1 cellular context compared by ENCODE assay signal in the genomic region with DNA sequence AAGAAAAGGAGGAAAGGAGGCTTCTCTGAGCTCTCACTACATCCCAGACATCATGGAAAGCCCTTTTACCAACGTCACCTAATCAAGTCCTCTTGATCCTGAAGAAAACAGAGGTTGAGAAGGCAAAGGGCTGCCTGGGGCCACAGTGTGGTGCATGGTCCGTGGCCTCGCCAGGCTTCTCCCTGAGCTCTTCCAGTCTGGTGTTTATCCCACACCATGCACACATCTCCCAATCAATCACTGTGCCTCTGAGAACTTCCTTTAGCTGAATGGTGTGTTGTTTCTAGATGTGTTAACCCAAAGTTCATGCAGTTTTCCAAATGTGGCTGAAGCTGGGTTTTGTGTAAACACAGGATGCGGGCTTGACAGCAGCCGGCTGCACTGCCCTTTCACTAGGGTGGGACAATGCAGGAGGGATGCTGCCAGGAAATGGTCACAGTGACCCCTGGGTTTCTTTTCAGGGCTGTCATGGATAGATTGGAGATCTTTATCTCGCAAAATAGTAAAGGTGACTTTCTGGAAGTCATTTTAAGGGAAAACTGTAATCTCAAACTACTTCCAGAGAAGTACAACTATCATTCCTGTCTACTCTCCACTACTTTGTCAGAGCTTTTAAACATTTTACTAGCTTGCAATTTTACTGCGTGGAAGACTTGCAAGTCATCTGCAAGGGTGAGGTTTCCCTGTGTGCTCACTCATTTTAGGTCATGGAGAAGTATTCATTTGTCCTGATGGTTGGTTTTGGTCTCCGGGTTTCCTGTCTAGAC.
A peak's percentile ranks its signal among the peaks of the same experiment; 100 is the strongest.
TF ChIP-seq lines count a peak whose summit lies in the region.

No MANE protein-coding gene starts in this region.

TF ChIP-seq in HepG2, 621 proteins besides CTCF, POLR2A, EP300 and RAD21 (continued from another document and continues in another):
- TF ChIP-seq, protein P1, sequence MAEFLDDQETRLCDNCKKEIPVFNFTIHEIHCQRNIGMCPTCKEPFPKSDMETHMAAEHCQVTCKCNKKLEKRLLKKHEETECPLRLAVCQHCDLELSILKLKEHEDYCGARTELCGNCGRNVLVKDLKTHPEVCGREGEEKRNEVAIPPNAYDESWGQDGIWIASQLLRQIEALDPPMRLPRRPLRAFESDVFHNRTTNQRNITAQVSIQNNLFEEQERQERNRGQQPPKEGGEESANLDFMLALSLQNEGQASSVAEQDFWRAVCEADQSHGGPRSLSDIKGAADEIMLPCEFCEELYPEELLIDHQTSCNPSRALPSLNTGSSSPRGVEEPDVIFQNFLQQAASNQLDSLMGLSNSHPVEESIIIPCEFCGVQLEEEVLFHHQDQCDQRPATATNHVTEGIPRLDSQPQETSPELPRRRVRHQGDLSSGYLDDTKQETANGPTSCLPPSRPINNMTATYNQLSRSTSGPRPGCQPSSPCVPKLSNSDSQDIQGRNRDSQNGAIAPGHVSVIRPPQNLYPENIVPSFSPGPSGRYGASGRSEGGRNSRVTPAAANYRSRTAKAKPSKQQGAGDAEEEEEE (CRISPR knock-in tag; IDR thresholded peaks at IDR 0.05; ENCODE audit: borderline replicate concordance) = no peak
- TF ChIP-seq ZNF563 (CRISPR knock-in tag; IDR thresholded peaks at IDR 0.05) = peak; percentile 63; the same call in 1 of the 2 replicates
- TF ChIP-seq SRF (IDR thresholded peaks at IDR 0.05; ENCODE audit: low read depth, low read length) = peak; percentile 89
- TF ChIP-seq ZFX (CRISPR knock-in tag; IDR thresholded peaks at IDR 0.05; ENCODE audit: low read depth) = peak; percentile 73
- no peak for TF ChIP-seq THYN1 (CRISPR knock-in tag; IDR thresholded peaks at IDR 0.05; ENCODE audit: borderline replicate concordance, low read depth)
- TF ChIP-seq IRX3 (CRISPR knock-in tag; IDR thresholded peaks at IDR 0.05; ENCODE audit: borderline replicate concordance, low read depth) = no peak; the same call in 1 of the 2 replicates
- TF ChIP-seq MTF1 (CRISPR knock-in tag; IDR thresholded peaks at IDR 0.05) = peak; percentile 97
- no peak for TF ChIP-seq REXO4 (CRISPR knock-in tag; IDR thresholded peaks at IDR 0.05; ENCODE audit: borderline replicate concordance)
- TF ChIP-seq RORA (CRISPR knock-in tag; IDR thresholded peaks at IDR 0.05) = no peak
- TF ChIP-seq, protein P2, sequence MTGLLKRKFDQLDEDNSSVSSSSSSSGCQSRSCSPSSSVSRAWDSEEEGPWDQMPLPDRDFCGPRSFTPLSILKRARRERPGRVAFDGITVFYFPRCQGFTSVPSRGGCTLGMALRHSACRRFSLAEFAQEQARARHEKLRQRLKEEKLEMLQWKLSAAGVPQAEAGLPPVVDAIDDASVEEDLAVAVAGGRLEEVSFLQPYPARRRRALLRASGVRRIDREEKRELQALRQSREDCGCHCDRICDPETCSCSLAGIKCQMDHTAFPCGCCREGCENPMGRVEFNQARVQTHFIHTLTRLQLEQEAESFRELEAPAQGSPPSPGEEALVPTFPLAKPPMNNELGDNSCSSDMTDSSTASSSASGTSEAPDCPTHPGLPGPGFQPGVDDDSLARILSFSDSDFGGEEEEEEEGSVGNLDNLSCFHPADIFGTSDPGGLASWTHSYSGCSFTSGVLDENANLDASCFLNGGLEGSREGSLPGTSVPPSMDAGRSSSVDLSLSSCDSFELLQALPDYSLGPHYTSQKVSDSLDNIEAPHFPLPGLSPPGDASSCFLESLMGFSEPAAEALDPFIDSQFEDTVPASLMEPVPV (CRISPR knock-in tag; IDR thresholded peaks at IDR 0.05) = peak; percentile 81; the same call in 1 of the 2 replicates
- TF ChIP-seq, protein P3, sequence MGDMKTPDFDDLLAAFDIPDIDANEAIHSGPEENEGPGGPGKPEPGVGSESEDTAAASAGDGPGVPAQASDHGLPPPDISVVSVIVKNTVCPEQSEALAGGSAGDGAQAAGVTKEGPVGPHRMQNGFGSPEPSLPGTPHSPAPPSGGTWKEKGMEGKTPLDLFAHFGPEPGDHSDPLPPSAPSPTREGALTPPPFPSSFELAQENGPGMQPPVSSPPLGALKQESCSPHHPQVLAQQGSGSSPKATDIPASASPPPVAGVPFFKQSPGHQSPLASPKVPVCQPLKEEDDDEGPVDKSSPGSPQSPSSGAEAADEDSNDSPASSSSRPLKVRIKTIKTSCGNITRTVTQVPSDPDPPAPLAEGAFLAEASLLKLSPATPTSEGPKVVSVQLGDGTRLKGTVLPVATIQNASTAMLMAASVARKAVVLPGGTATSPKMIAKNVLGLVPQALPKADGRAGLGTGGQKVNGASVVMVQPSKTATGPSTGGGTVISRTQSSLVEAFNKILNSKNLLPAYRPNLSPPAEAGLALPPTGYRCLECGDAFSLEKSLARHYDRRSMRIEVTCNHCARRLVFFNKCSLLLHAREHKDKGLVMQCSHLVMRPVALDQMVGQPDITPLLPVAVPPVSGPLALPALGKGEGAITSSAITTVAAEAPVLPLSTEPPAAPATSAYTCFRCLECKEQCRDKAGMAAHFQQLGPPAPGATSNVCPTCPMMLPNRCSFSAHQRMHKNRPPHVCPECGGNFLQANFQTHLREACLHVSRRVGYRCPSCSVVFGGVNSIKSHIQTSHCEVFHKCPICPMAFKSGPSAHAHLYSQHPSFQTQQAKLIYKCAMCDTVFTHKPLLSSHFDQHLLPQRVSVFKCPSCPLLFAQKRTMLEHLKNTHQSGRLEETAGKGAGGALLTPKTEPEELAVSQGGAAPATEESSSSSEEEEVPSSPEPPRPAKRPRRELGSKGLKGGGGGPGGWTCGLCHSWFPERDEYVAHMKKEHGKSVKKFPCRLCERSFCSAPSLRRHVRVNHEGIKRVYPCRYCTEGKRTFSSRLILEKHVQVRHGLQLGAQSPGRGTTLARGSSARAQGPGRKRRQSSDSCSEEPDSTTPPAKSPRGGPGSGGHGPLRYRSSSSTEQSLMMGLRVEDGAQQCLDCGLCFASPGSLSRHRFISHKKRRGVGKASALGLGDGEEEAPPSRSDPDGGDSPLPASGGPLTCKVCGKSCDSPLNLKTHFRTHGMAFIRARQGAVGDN (CRISPR knock-in tag; IDR thresholded peaks at IDR 0.05) = peak; percentile 96
- TF ChIP-seq, protein P4, sequence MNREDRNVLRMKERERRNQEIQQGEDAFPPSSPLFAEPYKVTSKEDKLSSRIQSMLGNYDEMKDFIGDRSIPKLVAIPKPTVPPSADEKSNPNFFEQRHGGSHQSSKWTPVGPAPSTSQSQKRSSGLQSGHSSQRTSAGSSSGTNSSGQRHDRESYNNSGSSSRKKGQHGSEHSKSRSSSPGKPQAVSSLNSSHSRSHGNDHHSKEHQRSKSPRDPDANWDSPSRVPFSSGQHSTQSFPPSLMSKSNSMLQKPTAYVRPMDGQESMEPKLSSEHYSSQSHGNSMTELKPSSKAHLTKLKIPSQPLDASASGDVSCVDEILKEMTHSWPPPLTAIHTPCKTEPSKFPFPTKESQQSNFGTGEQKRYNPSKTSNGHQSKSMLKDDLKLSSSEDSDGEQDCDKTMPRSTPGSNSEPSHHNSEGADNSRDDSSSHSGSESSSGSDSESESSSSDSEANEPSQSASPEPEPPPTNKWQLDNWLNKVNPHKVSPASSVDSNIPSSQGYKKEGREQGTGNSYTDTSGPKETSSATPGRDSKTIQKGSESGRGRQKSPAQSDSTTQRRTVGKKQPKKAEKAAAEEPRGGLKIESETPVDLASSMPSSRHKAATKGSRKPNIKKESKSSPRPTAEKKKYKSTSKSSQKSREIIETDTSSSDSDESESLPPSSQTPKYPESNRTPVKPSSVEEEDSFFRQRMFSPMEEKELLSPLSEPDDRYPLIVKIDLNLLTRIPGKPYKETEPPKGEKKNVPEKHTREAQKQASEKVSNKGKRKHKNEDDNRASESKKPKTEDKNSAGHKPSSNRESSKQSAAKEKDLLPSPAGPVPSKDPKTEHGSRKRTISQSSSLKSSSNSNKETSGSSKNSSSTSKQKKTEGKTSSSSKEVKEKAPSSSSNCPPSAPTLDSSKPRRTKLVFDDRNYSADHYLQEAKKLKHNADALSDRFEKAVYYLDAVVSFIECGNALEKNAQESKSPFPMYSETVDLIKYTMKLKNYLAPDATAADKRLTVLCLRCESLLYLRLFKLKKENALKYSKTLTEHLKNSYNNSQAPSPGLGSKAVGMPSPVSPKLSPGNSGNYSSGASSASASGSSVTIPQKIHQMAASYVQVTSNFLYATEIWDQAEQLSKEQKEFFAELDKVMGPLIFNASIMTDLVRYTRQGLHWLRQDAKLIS (CRISPR knock-in tag; IDR thresholded peaks at IDR 0.05) = peak; percentile 96
- TF ChIP-seq, protein P5, sequence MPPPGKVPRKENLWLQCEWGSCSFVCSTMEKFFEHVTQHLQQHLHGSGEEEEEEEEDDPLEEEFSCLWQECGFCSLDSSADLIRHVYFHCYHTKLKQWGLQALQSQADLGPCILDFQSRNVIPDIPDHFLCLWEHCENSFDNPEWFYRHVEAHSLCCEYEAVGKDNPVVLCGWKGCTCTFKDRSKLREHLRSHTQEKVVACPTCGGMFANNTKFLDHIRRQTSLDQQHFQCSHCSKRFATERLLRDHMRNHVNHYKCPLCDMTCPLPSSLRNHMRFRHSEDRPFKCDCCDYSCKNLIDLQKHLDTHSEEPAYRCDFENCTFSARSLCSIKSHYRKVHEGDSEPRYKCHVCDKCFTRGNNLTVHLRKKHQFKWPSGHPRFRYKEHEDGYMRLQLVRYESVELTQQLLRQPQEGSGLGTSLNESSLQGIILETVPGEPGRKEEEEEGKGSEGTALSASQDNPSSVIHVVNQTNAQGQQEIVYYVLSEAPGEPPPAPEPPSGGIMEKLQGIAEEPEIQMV (CRISPR knock-in tag; IDR thresholded peaks at IDR 0.05; ENCODE audit: low read depth) = peak; percentile 90
- TF ChIP-seq, protein P6, sequence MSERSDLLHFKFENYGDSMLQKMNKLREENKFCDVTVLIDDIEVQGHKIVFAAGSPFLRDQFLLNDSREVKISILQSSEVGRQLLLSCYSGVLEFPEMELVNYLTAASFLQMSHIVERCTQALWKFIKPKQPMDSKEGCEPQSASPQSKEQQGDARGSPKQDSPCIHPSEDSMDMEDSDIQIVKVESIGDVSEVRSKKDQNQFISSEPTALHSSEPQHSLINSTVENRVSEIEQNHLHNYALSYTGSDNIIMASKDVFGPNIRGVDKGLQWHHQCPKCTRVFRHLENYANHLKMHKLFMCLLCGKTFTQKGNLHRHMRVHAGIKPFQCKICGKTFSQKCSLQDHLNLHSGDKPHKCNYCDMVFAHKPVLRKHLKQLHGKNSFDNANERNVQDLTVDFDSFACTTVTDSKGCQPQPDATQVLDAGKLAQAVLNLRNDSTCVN (CRISPR knock-in tag; IDR thresholded peaks at IDR 0.05; ENCODE audit: borderline replicate concordance) = peak; percentile 97
- peak; percentile 78 for TF ChIP-seq ZSCAN31 (CRISPR knock-in tag; IDR thresholded peaks at IDR 0.05; ENCODE audit: low read depth)
- TF ChIP-seq NFIC (IDR thresholded peaks at IDR 0.05; ENCODE audit: low read length) = peak; percentile 82; the same call in 1 of the 2 replicates
- TF ChIP-seq, protein P7, sequence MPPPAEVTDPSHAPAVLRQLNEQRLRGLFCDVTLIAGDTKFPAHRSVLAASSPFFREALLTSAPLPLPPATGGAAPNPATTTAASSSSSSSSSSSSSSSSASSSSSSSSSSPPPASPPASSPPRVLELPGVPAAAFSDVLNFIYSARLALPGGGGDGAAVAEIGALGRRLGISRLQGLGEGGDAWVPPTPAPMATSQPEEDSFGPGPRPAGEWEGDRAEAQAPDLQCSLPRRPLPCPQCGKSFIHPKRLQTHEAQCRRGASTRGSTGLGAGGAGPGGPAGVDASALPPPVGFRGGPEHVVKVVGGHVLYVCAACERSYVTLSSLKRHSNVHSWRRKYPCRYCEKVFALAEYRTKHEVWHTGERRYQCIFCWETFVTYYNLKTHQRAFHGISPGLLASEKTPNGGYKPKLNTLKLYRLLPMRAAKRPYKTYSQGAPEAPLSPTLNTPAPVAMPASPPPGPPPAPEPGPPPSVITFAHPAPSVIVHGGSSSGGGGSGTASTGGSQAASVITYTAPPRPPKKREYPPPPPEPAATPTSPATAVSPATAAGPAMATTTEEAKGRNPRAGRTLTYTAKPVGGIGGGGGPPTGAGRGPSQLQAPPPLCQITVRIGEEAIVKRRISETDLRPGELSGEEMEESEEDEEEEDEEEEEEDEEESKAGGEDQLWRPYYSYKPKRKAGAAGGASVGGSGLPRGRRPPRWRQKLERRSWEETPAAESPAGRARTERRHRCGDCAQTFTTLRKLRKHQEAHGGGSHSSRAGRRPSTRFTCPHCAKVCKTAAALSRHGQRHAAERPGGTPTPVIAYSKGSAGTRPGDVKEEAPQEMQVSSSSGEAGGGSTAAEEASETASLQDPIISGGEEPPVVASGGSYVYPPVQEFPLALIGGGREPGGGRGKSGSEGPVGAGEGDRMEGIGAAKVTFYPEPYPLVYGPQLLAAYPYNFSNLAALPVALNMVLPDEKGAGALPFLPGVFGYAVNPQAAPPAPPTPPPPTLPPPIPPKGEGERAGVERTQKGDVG (CRISPR knock-in tag; IDR thresholded peaks at IDR 0.05; ENCODE audit: borderline replicate concordance) = peak; percentile 99
- TF ChIP-seq MYNN (CRISPR knock-in tag; IDR thresholded peaks at IDR 0.05; ENCODE audit: low read depth) = no peak
- peak; percentile 91 for TF ChIP-seq KAT8 (CRISPR knock-in tag; IDR thresholded peaks at IDR 0.05)
- TF ChIP-seq FOXA3 (CRISPR knock-in tag; IDR thresholded peaks at IDR 0.05) = peak; percentile 100
- TF ChIP-seq RNF2 (conservative IDR thresholded peaks at IDR 0.05; ENCODE audit: low read depth) = no peak
- no peak for TF ChIP-seq KLF13 (CRISPR knock-in tag; IDR thresholded peaks at IDR 0.05)
- TF ChIP-seq ZC3H13 (CRISPR knock-in tag; IDR thresholded peaks at IDR 0.05) = no peak; the same call in 1 of the 2 replicates
- TF ChIP-seq, protein P8, sequence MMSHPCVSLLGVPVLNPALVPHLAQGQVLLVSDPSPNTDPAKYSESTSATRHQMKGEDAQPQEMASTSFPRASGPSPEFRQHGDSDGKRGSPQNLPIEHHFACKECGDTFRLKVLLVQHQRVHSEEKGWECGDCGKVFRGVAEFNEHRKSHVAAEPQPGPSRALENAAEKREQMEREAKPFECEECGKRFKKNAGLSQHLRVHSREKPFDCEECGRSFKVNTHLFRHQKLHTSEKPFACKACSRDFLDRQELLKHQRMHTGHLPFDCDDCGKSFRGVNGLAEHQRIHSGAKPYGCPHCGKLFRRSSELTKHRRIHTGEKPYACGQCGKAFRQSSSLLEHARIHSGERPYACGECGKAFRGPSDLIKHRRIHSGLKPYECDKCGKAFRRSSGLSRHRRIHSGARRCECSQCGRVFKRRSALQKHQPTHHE (CRISPR knock-in tag; IDR thresholded peaks at IDR 0.05; ENCODE audit: borderline replicate concordance) = 0 out of 2 replicates have a peak, but pooled peaks have one; percentile 36
- TF ChIP-seq ZNF556 (CRISPR knock-in tag; IDR thresholded peaks at IDR 0.05; ENCODE audit: borderline replicate concordance) = peak; percentile 97
- TF ChIP-seq, protein P9, sequence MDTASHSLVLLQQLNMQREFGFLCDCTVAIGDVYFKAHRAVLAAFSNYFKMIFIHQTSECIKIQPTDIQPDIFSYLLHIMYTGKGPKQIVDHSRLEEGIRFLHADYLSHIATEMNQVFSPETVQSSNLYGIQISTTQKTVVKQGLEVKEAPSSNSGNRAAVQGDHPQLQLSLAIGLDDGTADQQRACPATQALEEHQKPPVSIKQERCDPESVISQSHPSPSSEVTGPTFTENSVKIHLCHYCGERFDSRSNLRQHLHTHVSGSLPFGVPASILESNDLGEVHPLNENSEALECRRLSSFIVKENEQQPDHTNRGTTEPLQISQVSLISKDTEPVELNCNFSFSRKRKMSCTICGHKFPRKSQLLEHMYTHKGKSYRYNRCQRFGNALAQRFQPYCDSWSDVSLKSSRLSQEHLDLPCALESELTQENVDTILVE (CRISPR knock-in tag; IDR thresholded peaks at IDR 0.05) = peak; percentile 92; the same call in 1 of the 2 replicates
- no peak for TF ChIP-seq ZNF326 (CRISPR knock-in tag; IDR thresholded peaks at IDR 0.05; ENCODE audit: borderline replicate concordance)
- peak; percentile 94 for TF ChIP-seq PITX1 (CRISPR knock-in tag; IDR thresholded peaks at IDR 0.05)
- peak; percentile 98 for TF ChIP-seq GFI1 (CRISPR knock-in tag; IDR thresholded peaks at IDR 0.05; ENCODE audit: borderline replicate concordance)
- no peak for TF ChIP-seq ZNF530 (CRISPR knock-in tag; IDR thresholded peaks at IDR 0.05; ENCODE audit: low read depth)
- peak; percentile 98 for TF ChIP-seq HMG20A (CRISPR knock-in tag; IDR thresholded peaks at IDR 0.05; ENCODE audit: borderline replicate concordance)
- TF ChIP-seq TMF1 (CRISPR knock-in tag; IDR thresholded peaks at IDR 0.05; ENCODE audit: low read depth) = peak; percentile 65; the same call in 1 of the 2 replicates
- no peak for TF ChIP-seq NRL (CRISPR knock-in tag; IDR thresholded peaks at IDR 0.05; ENCODE audit: borderline replicate concordance)
- TF ChIP-seq ZNF569 (CRISPR knock-in tag; IDR thresholded peaks at IDR 0.05; ENCODE audit: borderline replicate concordance) = no peak
